14 cellular contexts compared by ENCODE assay signal in genomic region chr2:8436585-8436984, GRCh38.
A peak's percentile ranks its signal among the peaks of the same experiment; 100 is the strongest.
DNase-seq lines count a peak whose midpoint lies in the region; ATAC-seq and TF ChIP-seq lines count a peak whose summit lies in the region.
"Had no signal": no experiment of that assay in that cellular context is flagged by ENCODE, and none has a peak within 500 bp of the region (broad histone marks: within the 10 kb centered on the region; RNA-seq: fewer than 3 reads in every experiment).

No MANE protein-coding gene starts in this region.

- H3K9me3 Mint-ChIP-seq in activated CD8-positive, alpha-beta memory T cell treated with anti-CD3 and anti-CD28 coated beads, Interleukin-2, amount 10 ng/mL, durations not matched to agents 7 days and 5 days (ENCODE audit: low read depth): no peaks in the 10 kb centered on the region
- H3K9me3 Mint-ChIP-seq in immature natural killer cell: no peaks in the 10 kb centered on the region
- H3K9me3 Mint-ChIP-seq in H9: peaks cover 6 to 11% of the 10 kb centered on the region in 2 experiments; a peak in 4 of 5 replicates

- H3K9me3 ChIP-seq in SK-N-MC (ENCODE audit: low read depth, low read length): no peaks in the 10 kb centered on the region
- H3K9me3 ChIP-seq in H9 (ENCODE audit: control insufficient read depth, low read depth, low read length): no peaks in the 10 kb centered on the region
- H3K9me3 ChIP-seq in stomach: no peaks in the 10 kb centered on the region
- H3K9me3 ChIP-seq: HAP-1 had no signal

- WGBS in H9 (ENCODE audit: extremely low coverage, insufficient read length, low lambda C conversion rate): no CpG with 5 or more reads among the region's 3 CpGs
- WGBS in stomach, 5 donors: 95 to 98% (median 97%) methylated on average over 3 of the region's 3 CpGs

- no peak overlapping the region for H2AFZ ChIP-seq in H9 (ENCODE audit: low read length)
- H2AFZ ChIP-seq: GM23338 had no signal

- H2AK5ac ChIP-seq in H9 (ENCODE audit: insufficient read length, low read length): no peak overlapping the region

- H3K36me3 ChIP-seq in SK-N-MC (ENCODE audit: insufficient read depth, low read length) (no peaks in the 10 kb centered on the region), stomach (no peaks in the 10 kb centered on the region)
- H3K36me3 ChIP-seq: BLaER1 treated with 17β-estradiol and CSF1 and Interleukin-3, amounts not matched to agents 10 nM and 100 nM; HAP-1 had no signal

- H3K27me3 ChIP-seq in H9 (ENCODE audit: insufficient read depth, low read length): no peaks in the 10 kb centered on the region
- H3K27me3 ChIP-seq in stomach: no peaks in the 10 kb centered on the region
- H3K27me3 ChIP-seq: BLaER1 treated with 17β-estradiol and CSF1 and Interleukin-3, amounts not matched to agents 10 nM and 100 nM had no signal

- H2BK5ac ChIP-seq in H9 (ENCODE audit: insufficient read length, low read length): no peak overlapping the region

- H3K4me1 ChIP-seq in H9 (ENCODE audit: insufficient read depth, low read length) (peaks cover 3% of the 10 kb centered on the region; the same call in 1 of the 2 replicates), stomach (peaks cover 4 to 23% (median 19%) of the 10 kb centered on the region in 4 donors)
- H3K4me1 ChIP-seq: HAP-1 had no signal

- no peak for TF ChIP-seq EP300 in stomach (IDR thresholded peaks at IDR 0.05)

- no peak for TF ChIP-seq POLR2A in stomach (IDR thresholded peaks at IDR 0.05)

- H3K4me3 ChIP-seq in SK-N-MC: no peak overlapping the region
- H3K4me3 ChIP-seq in stomach: no peak overlapping the region
- H3K4me3 ChIP-seq: BLaER1 treated with 17β-estradiol and CSF1 and Interleukin-3, amounts not matched to agents 10 nM and 100 nM; GM23338; HAP-1 had no signal

- no peaks in the 10 kb centered on the region for H3K79me2 ChIP-seq in H9 (ENCODE audit: insufficient read depth, low read length)

- no peaks in the 10 kb centered on the region for H3K27me3 Mint-ChIP-seq in activated CD8-positive, alpha-beta memory T cell treated with anti-CD3 and anti-CD28 coated beads, Interleukin-2, amount 10 ng/mL, durations not matched to agents 7 days and 5 days
- H3K27me3 Mint-ChIP-seq in immature natural killer cell (ENCODE audit: low read depth in 3 of 3): peaks cover 2 to 7% (median 4%) of the 10 kb centered on the region in 3 donors
- peaks cover 3% of the 10 kb centered on the region for H3K27me3 Mint-ChIP-seq in H9 (ENCODE audit: low read depth)
- H3K27me3 Mint-ChIP-seq: CD4-positive, CD25-positive, alpha-beta regulatory T cell had no signal

- peaks cover 33% of the 10 kb centered on the region for H3K36me3 Mint-ChIP-seq in activated CD8-positive, alpha-beta memory T cell treated with anti-CD3 and anti-CD28 coated beads, Interleukin-2, amount 10 ng/mL, durations not matched to agents 7 days and 5 days
- H3K36me3 Mint-ChIP-seq in immature natural killer cell: peaks cover 18 to 41% (median 35%) of the 10 kb centered on the region in 3 donors
- peaks cover 0 to 5% (median 0%) of the 10 kb centered on the region in 3 experiments; a peak in 2 of 7 replicates for H3K36me3 Mint-ChIP-seq in H9 (ENCODE audit: insufficient read depth in 1 of 3, low read depth in 3 of 3)

- no peak overlapping the region for H3K4me3 Mint-ChIP-seq in activated CD8-positive, alpha-beta memory T cell treated with anti-CD3 and anti-CD28 coated beads, Interleukin-2, amount 10 ng/mL, durations not matched to agents 7 days and 5 days
- no peak overlapping the region for H3K4me3 Mint-ChIP-seq in immature natural killer cell
- no peak overlapping the region for H3K4me3 Mint-ChIP-seq in H9
- H3K4me3 Mint-ChIP-seq: GM23338 had no signal

- peak; percentile 2 for DNase-seq in activated CD8-positive, alpha-beta memory T cell treated with anti-CD3 and anti-CD28 coated beads, Interleukin-2, amount 10 ng/mL, durations not matched to agents 7 days and 5 days
- DNase-seq in activated CD8-positive, alpha-beta memory T cell treated with anti-CD3 and anti-CD28 coated beads, Interleukin-2, amount 50 U/mL, for 48 hours: no peak
- no peak for DNase-seq in SK-N-MC (ENCODE audit: low read depth, low spot score)
- DNase-seq in immature natural killer cell: no peak
- DNase-seq in H9: no peak
- no peak for DNase-seq in DMS53 treated with DMSO at 0.1 percent for 48 hours (lab: John Stamatoyannopoulos, UW; ENCODE audit: unreplicated experiment)
- no peak for DNase-seq in stomach
- DNase-seq: 8988T; ACHN; CD4-positive, CD25-positive, alpha-beta regulatory T cell; DMS79 had no signal

- no peak overlapping the region for H3K23ac ChIP-seq in H9 (ENCODE audit: insufficient read length, low read depth, low read length)

- no peak overlapping the region for H3K14ac ChIP-seq in H9 (ENCODE audit: insufficient read depth, low read length)

- no peaks in the 10 kb centered on the region for H4K20me1 ChIP-seq in H9 (ENCODE audit: control insufficient read depth, insufficient read depth, insufficient read length)
- H4K20me1 ChIP-seq: BLaER1 treated with 17β-estradiol and CSF1 and Interleukin-3, amounts not matched to agents 10 nM and 100 nM had no signal

- H3K18ac ChIP-seq in H9 (ENCODE audit: insufficient read length, low read depth, low read length): no peak overlapping the region

- H3K4me2 ChIP-seq in H9 (ENCODE audit: insufficient read depth, insufficient read length, low read length): no peak overlapping the region

- no peak overlapping the region for H2BK120ac ChIP-seq in H9 (ENCODE audit: low read depth, low read length, poor library complexity, severe bottlenecking)

- no peak overlapping the region for H2BK12ac ChIP-seq in H9 (ENCODE audit: insufficient read length, low read depth, low read length)

- H2BK20ac ChIP-seq in H9 (ENCODE audit: low read depth, low read length, poor library complexity, severe bottlenecking): no peak overlapping the region

- intact Hi-C loops in stomach (cut with DNase I; ENCODE audit: low total_unique reads): no loop called here

- ATAC-seq in activated CD8-positive, alpha-beta memory T cell treated with anti-CD3 and anti-CD28 coated beads, Interleukin-2, amount 10 ng/mL, durations not matched to agents 7 days and 5 days: no peak
- ATAC-seq: GM23338 had no signal

- no peak overlapping the region for H3T11ph ChIP-seq in H9 (ENCODE audit: low read length)

- no peak overlapping the region for H4K8ac ChIP-seq in H9 (replicated peaks; ENCODE audit: insufficient read length, low read depth, low read length)

- H3K4ac ChIP-seq in H9 (ENCODE audit: low read depth, low read length): no peak overlapping the region

- H3K9ac ChIP-seq in SK-N-MC (ENCODE audit: insufficient read length): no peak overlapping the region
- no peak overlapping the region for H3K9ac ChIP-seq in H9 (ENCODE audit: extremely low read depth, insufficient read length, low read length)
- H3K9ac ChIP-seq: BLaER1 treated with 17β-estradiol and CSF1 and Interleukin-3, amounts not matched to agents 10 nM and 100 nM had no signal

- no peaks in the 10 kb centered on the region for H3K23me2 ChIP-seq in H9 (ENCODE audit: insufficient read length, low read depth, low read length, poor library complexity, severe bottlenecking)

- H3K4me1 Mint-ChIP-seq in activated CD8-positive, alpha-beta memory T cell treated with anti-CD3 and anti-CD28 coated beads, Interleukin-2, amount 10 ng/mL, durations not matched to agents 7 days and 5 days: peaks cover 39% of the 10 kb centered on the region
- peaks cover 69 to 88% of the 10 kb centered on the region in 2 donors for H3K4me1 Mint-ChIP-seq in immature natural killer cell
- H3K4me1 Mint-ChIP-seq in H9: peaks cover 14 to 16% of the 10 kb centered on the region in 2 experiments

- no peak for TF ChIP-seq CTCF in H9 (conservative IDR thresholded peaks at IDR 0.05)
- no peak for TF ChIP-seq CTCF in stomach (IDR thresholded peaks at IDR 0.05)

- H3K56ac ChIP-seq in H9 (ENCODE audit: insufficient read length, low read depth, low read length): no peak overlapping the region

- no peaks in the 10 kb centered on the region for H3K79me1 ChIP-seq in H9 (ENCODE audit: insufficient read depth, low read depth, low read length, poor library complexity, severe bottlenecking)

- H3K27ac Mint-ChIP-seq in activated CD8-positive, alpha-beta memory T cell treated with anti-CD3 and anti-CD28 coated beads, Interleukin-2, amount 10 ng/mL, durations not matched to agents 7 days and 5 days: no peak overlapping the region
- H3K27ac Mint-ChIP-seq in immature natural killer cell (peak overlapping the region in 5 of 6 donors; percentile 15 to 62 (median 40)), H9 (no peak overlapping the region)
- H3K27ac Mint-ChIP-seq: CD4-positive, CD25-positive, alpha-beta regulatory T cell; GM23338 had no signal

- H4K91ac ChIP-seq in H9 (ENCODE audit: insufficient read length, low read depth, low read length): no peak overlapping the region

- no peak overlapping the region for H4K5ac ChIP-seq in H9 (ENCODE audit: insufficient read length, low read depth, low read length)

- H2BK15ac ChIP-seq in H9 (ENCODE audit: low read depth, low read length): no peak overlapping the region

- H3K27ac ChIP-seq in SK-N-MC (peak overlapping the region; percentile 86), H9 (ENCODE audit: insufficient read length, low read depth, low read length) (no peak overlapping the region), stomach (no peak overlapping the region)
- H3K27ac ChIP-seq: BLaER1 treated with 17β-estradiol and CSF1 and Interleukin-3, amounts not matched to agents 10 nM and 100 nM had no signal

- CTCF ChIA-PET in activated CD8-positive, alpha-beta memory T cell treated with anti-CD3 and anti-CD28 coated beads, Interleukin-2, amount 10 ng/mL, durations not matched to agents 7 days and 5 days (lab: Charles Lee): no interaction called here

Comparison
In these comparisons a context has a peak if more than half of its experiments do, and no peak if none do; other contexts are left out.
1. H3K27ac Mint-ChIP-seq: peak in immature natural killer cell (5 of 6); none in activated CD8-positive, alpha-beta memory T cell treated with anti-CD3 and anti-CD28 coated beads, Interleukin-2, amount 10 ng/mL, durations not matched to agents 7 days and 5 days (single experiment) and H9 (0 of 3).